ENCODE assay signal across 22 cellular contexts in the genomic region with DNA sequence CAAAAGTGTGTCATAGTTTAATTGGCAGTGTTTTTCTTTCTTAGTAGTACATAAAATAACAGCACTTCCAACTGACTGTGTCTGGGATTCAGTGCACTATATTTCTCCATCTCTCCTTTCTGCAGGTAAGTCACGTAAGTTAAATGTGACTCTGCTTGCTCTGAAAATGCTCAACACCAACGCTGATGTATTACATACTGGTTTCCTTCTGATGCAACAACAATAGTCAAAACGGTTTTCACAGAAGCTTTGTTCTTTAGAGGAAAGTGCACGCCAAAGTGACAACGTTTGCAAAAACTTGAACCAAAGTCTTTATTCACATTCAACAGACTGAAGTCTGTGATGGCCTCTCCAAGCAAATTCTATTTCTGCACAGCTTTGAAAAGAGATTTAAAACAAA.
"Had no signal": no experiment of that assay in that cellular context is flagged by ENCODE, and none has a peak within 500 bp of the region (broad histone marks: within the 10 kb centered on the region; RNA-seq: fewer than 3 reads in every experiment).

No MANE protein-coding gene starts in this region.

- H3K4me3 Mint-ChIP-seq: mesothelial cell of epicardium; naive B cell; nephron; neural progenitor cell; stimulated activated naive B cell treated with anti-CD40 and anti-IgM and Interleukin-4, amounts not matched to agents 10 μg/mL and 1 μg/mL and 100 μg/mL, for 72 hours had no signal

- H3K27me3 Mint-ChIP-seq: naive B cell; progenitor cell of endocrine pancreas; stimulated activated naive B cell treated with anti-CD40 and anti-IgM and Interleukin-4, amounts not matched to agents 10 μg/mL and 1 μg/mL and 100 μg/mL, for 72 hours had no signal

- ATAC-seq: foreskin keratinocyte; gastroesophageal sphincter; heart left ventricle; left lobe of liver; mucosa of descending colon; right lobe of liver; stimulated activated naive B cell treated with anti-CD40 and anti-IgM and Interleukin-4, amounts not matched to agents 10 μg/mL and 1 μg/mL and 100 μg/mL, for 72 hours had no signal

- DNase-seq: dermis blood vessel endothelial cell; effector memory CD4-positive, alpha-beta T cell; foreskin keratinocyte; heart left ventricle; kidney; mesenchymal stem cell; mucosa of descending colon; naive B cell; right lobe of liver; small intestine; stimulated activated CD4-positive, alpha-beta T cell treated with anti-CD3 and anti-CD28 coated beads, Interleukin-15, amount 100 ng/mL, for 24 hours; stimulated activated CD4-positive, alpha-beta T cell treated with anti-CD3 and anti-CD28 coated beads, Interleukin-2, amount 100 ng/mL, for 48 hours; stimulated activated naive B cell treated with anti-CD40 and anti-IgM and Interleukin-4, amounts not matched to agents 10 μg/mL and 1 μg/mL and 100 μg/mL, for 72 hours; stomach; thyroid gland; trophoblast cell had no signal

- H3K27ac Mint-ChIP-seq: mesothelial cell of epicardium; nephron; neural progenitor cell; progenitor cell of endocrine pancreas; stimulated activated naive B cell treated with anti-CD40 and anti-IgM and Interleukin-4, amounts not matched to agents 10 μg/mL and 1 μg/mL and 100 μg/mL, for 72 hours had no signal

- H3K9me3 Mint-ChIP-seq: mesothelial cell of epicardium; nephron; neural progenitor cell; stimulated activated naive B cell treated with anti-CD40 and anti-IgM and Interleukin-4, amounts not matched to agents 10 μg/mL and 1 μg/mL and 100 μg/mL, for 72 hours had no signal

- H3K36me3 Mint-ChIP-seq: mesothelial cell of epicardium; neural progenitor cell; stimulated activated naive B cell treated with anti-CD40 and anti-IgM and Interleukin-4, amounts not matched to agents 10 μg/mL and 1 μg/mL and 100 μg/mL, for 72 hours had no signal
